Comparison of ENCODE assay signal across 8 cellular contexts in genomic region chr3:157159762-157160651, GRCh38. TPM values are rescaled to one million over a fixed set of nuclear protein-coding genes. Genes with fewer than 3 reads are reported as not detected.
A peak's percentile ranks its signal among the peaks of the same experiment; 100 is the strongest.
DNase-seq lines count a peak whose midpoint lies in the region; ATAC-seq and TF ChIP-seq lines count a peak whose summit lies in the region.

Gene CCNL1 (minus strand): TSS chr3:157160147. CDS start chr3:157160094, 53 bp downstream.

- DNase-seq in COLO829 (ENCODE audit: low spot score) (peak; percentile 95), HT-29 (ENCODE audit: low spot score) (peak; percentile 98), lung (ENCODE audit: low spot score) (peak; percentile 94)
- DNase-seq in NK-92 treated with Interleukin-12 subunit alpha and Interleukin-12 subunit beta, amount 100 ng/mL, for 24 hours (lab: John Stamatoyannopoulos, UW) = peak; percentile 89
- DNase-seq in activated CD8-positive, alpha-beta memory T cell treated with anti-CD3 and anti-CD28 coated beads for 24 hours = peak; percentile 98
- peak; percentile 94 for DNase-seq in effector CD4-positive, alpha-beta T cell
- DNase-seq in stimulated activated CD4-positive, alpha-beta T cell treated with anti-CD3 and anti-CD28 coated beads, TNF-alpha, amount 100 ng/mL, for 24 hours (ENCODE audit: low read depth in 3 of 3) = peak; percentile 91 to 95 (median 95)

- peaks cover 2 to 3% of the 10 kb centered on the region in 2 donors for H3K4me1 ChIP-seq in lung (ENCODE audit: control insufficient read depth in 2 of 2, insufficient read depth in 2 of 2, low read length in 2 of 2)

- peak within 1 kb of the TSS; percentile 82 for H3K4me3 ChIP-seq in lung

- no peaks in the 10 kb centered on the region for H3K27me3 ChIP-seq in lung (ENCODE audit: control insufficient read depth, insufficient read depth)

- H3K36me3 ChIP-seq in lung (ENCODE audit: control insufficient read depth in 2 of 2, insufficient read depth in 2 of 2, low read length in 2 of 2) = peaks cover 2 to 5% of the 10 kb centered on the region in 2 donors

- no peak for TF ChIP-seq CTCF in lung (IDR thresholded peaks at IDR 0.05; ENCODE audit: control extremely low read depth, extremely low read depth)

- H3K27ac ChIP-seq in lung (ENCODE audit: low read depth in 1 of 2, low read length in 1 of 2) = peak within 1 kb of the TSS; percentile 89 to 100

- ATAC-seq in GM21360 (IDR thresholded peaks at IDR 0.05; ENCODE audit: unreplicated experiment) (peak; percentile 83), lung (ENCODE audit: insufficient read depth, low FRiP score) (peak; percentile 92)

- no peaks in the 10 kb centered on the region for H3K9me3 ChIP-seq in lung (ENCODE audit: control insufficient read depth in 2 of 2, insufficient read depth in 1 of 2, low read length in 1 of 2)

- WGBS in lung, 2 donors = 0% methylated on average over 87 to 88 of the region's 88 CpGs

RNA-seq across cellular contexts. Expression of gene CCNL1, which starts in this region (rescaled TPM):
- 302 and 313 TPM in 2 replicates for total RNA-seq in HT-29 (2014; rRNA removed; shearing (Covaris generic))
- 100 to 1,000 TPM in 1 of 2 donors, 10 to 100 TPM in 1; 91.1 to 383 TPM for total RNA-seq in lung
- 100 to 1,000 TPM in 1 of 2 donors, 10 to 100 TPM in 1; 95.3 to 124 TPM for polyA plus RNA-seq in lung

Comparison
In these comparisons a context has a peak if more than half of its experiments do, and no peak if none do; other contexts are left out.
1. Peak in every context shown above with its lines: DNase-seq, ATAC-seq, H3K4me3 ChIP-seq and H3K27ac ChIP-seq.